1 cellular context compared by ENCODE assay signal in genomic region chr16:87033021-87033471, GRCh38.
TF ChIP-seq lines count a peak whose summit lies in the region.

No MANE protein-coding gene starts in this region.

TF ChIP-seq in WTC11, 78 proteins besides CTCF, POLR2A, EP300 and RAD21 (continued from another document):
- TF ChIP-seq, protein P1, sequence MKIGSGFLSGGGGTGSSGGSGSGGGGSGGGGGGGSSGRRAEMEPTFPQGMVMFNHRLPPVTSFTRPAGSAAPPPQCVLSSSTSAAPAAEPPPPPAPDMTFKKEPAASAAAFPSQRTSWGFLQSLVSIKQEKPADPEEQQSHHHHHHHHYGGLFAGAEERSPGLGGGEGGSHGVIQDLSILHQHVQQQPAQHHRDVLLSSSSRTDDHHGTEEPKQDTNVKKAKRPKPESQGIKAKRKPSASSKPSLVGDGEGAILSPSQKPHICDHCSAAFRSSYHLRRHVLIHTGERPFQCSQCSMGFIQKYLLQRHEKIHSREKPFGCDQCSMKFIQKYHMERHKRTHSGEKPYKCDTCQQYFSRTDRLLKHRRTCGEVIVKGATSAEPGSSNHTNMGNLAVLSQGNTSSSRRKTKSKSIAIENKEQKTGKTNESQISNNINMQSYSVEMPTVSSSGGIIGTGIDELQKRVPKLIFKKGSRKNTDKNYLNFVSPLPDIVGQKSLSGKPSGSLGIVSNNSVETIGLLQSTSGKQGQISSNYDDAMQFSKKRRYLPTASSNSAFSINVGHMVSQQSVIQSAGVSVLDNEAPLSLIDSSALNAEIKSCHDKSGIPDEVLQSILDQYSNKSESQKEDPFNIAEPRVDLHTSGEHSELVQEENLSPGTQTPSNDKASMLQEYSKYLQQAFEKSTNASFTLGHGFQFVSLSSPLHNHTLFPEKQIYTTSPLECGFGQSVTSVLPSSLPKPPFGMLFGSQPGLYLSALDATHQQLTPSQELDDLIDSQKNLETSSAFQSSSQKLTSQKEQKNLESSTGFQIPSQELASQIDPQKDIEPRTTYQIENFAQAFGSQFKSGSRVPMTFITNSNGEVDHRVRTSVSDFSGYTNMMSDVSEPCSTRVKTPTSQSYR (CRISPR knock-in tag; IDR thresholded peaks at IDR 0.05), result no peak
- no peak for TF ChIP-seq SMAD4 (CRISPR knock-in tag; IDR thresholded peaks at IDR 0.05)
- no peak for TF ChIP-seq KAT7 (CRISPR knock-in tag; IDR thresholded peaks at IDR 0.05; ENCODE audit: borderline replicate concordance)
- no peak for TF ChIP-seq CREM (CRISPR knock-in tag; IDR thresholded peaks at IDR 0.05)
- TF ChIP-seq FOXJ3 (CRISPR knock-in tag; IDR thresholded peaks at IDR 0.05; ENCODE audit: borderline replicate concordance), result no peak
